In the genomic region with DNA sequence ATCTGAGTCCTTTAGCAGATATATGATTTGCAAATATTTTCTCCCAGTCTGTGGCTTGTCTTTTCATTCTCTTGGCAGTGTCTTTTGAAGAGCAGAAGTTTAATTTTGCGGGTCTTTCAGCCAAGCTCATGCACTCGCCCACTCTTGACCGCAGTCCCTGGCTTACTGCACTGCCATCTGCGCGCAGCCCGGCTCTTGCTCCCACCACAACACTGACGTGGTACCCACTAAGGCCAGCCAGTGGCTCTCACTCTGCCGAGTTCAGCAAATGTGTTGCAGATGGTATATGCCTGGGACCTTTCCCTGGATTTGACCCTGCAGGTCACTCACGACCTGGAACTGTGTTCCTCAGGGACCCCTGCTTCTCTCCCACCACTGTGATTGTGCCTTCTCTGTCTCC, we compare ENCODE assay signal across 34 cellular contexts.
"Had no signal": no experiment of that assay in that cellular context is flagged by ENCODE, and none has a peak within 500 bp of the region (broad histone marks: within the 10 kb centered on the region; RNA-seq: fewer than 3 reads in every experiment).

No MANE protein-coding gene starts in this region.

- ATAC-seq: activated CD4-positive, alpha-beta T cell treated with anti-CD3 and anti-CD28 coated beads for 36 hours; activated CD8-positive, alpha-beta T cell treated with anti-CD3 and anti-CD28 coated beads for 36 hours; activated naive CD4-positive, alpha-beta T cell treated with anti-CD3 and anti-CD28 coated beads, Interleukin-2, amount 50 U/mL, for 72 hours; activated T-cell treated with anti-CD3 and anti-CD28 coated beads, Interleukin-2, amount 50 U/mL, for 4 hours; activated T-cell treated with anti-CD3 and anti-CD28 coated beads, Interleukin-2, amount 50 U/mL, for 72 hours; activated T-helper 17 cell treated with anti-CD3 and anti-CD28 coated beads, Interleukin-2, amount 50 U/mL, for 72 hours; body of pancreas had no signal

- H3K4me3 Mint-ChIP-seq: activated B cell treated with CpG ODN at 0.5 μM for 24 hours; activated CD4-positive, alpha-beta memory T cell treated with anti-CD3 and anti-CD28 coated beads for 36 hours; activated CD4-positive, alpha-beta T cell treated with anti-CD3 and anti-CD28 coated beads for 36 hours; activated CD4-positive, alpha-beta T cell treated with anti-CD3 and anti-CD28 coated beads, Interleukin-2, amount 10 ng/mL, durations not matched to agents 24 days and 14 days; activated CD8-positive, alpha-beta T cell treated with anti-CD3 and anti-CD28 coated beads for 36 hours; activated naive CD4-positive, alpha-beta T cell treated with anti-CD3 and anti-CD28 coated beads for 36 hours; activated naive CD8-positive, alpha-beta T cell treated with anti-CD3 and anti-CD28 coated beads for 36 hours; activated T-cell treated with anti-CD3 and anti-CD28 coated beads, Interleukin-2, amount 50 U/mL, for 4 hours; activated T-cell treated with anti-CD3 and anti-CD28 coated beads, Interleukin-2, amount 50 U/mL, for 72 hours; activated T-helper 1 cell treated with anti-CD3 and anti-CD28 coated beads, Interleukin-12 subunit alpha, Interleukin-12 subunit beta, Interleukin-2, Interleukin-4 antibody, amounts not matched to agents 30 ng/mL and 10 ng/mL and 1 ng/mL, durations not matched to agents 14 hours and 24 hours and 36 hours; activated T-helper 17 cell treated with anti-CD3 and anti-CD28 coated beads, Interleukin-2, amount 50 U/mL, for 72 hours; T-helper 1 cell treated with Interleukin-12 subunit alpha and Interleukin-12 subunit beta and Interleukin-4 antibody, amounts not matched to agents 30 μg/mL and 1 μg/mL, for 36 hours; T-helper 2 cell treated with Interferon-gamma antibody and Interleukin-4, amounts not matched to agents 5 μg/mL and 100 μg/mL, for 36 hours had no signal

- H3K4me3 ChIP-seq: adrenal gland, body of pancreas, breast epithelium had no signal

- H3K36me3 Mint-ChIP-seq: activated CD4-positive, alpha-beta memory T cell treated with anti-CD3 and anti-CD28 coated beads for 36 hours; activated naive CD4-positive, alpha-beta T cell treated with anti-CD3 and anti-CD28 coated beads, Interleukin-2, amount 50 U/mL, for 72 hours; activated naive CD8-positive, alpha-beta T cell treated with anti-CD3 and anti-CD28 coated beads for 36 hours had no signal

- H3K9me3 ChIP-seq: adrenal gland, body of pancreas, breast epithelium had no signal

- H3K36me3 ChIP-seq: adrenal gland, brain microvascular endothelial cell, breast epithelium had no signal

- H3K27ac ChIP-seq: adrenal gland, brain microvascular endothelial cell, VCaP had no signal

- H3K9me3 Mint-ChIP-seq: activated B cell treated with CpG ODN at 0.5 μM for 24 hours; activated CD4-positive, alpha-beta memory T cell treated with anti-CD3 and anti-CD28 coated beads for 36 hours; activated CD4-positive, alpha-beta T cell treated with anti-CD3 and anti-CD28 coated beads, Interleukin-2, amount 10 ng/mL, durations not matched to agents 24 days and 14 days; activated CD8-positive, alpha-beta T cell treated with anti-CD3 and anti-CD28 coated beads for 36 hours; activated naive CD4-positive, alpha-beta T cell treated with anti-CD3 and anti-CD28 coated beads for 36 hours; activated naive CD4-positive, alpha-beta T cell treated with anti-CD3 and anti-CD28 coated beads, Interleukin-2, amount 50 U/mL, for 72 hours; activated naive CD8-positive, alpha-beta T cell treated with anti-CD3 and anti-CD28 coated beads for 36 hours; activated T-cell treated with anti-CD3 and anti-CD28 coated beads, Interleukin-2, amount 50 U/mL, for 4 hours; activated T-cell treated with anti-CD3 and anti-CD28 coated beads, Interleukin-2, amount 50 U/mL, for 72 hours; activated T-helper 1 cell treated with anti-CD3 and anti-CD28 coated beads, Interleukin-12 subunit alpha, Interleukin-12 subunit beta, Interleukin-2, Interleukin-4 antibody, amounts not matched to agents 30 ng/mL and 10 ng/mL and 1 ng/mL, durations not matched to agents 14 hours and 24 hours and 36 hours; activated T-helper 17 cell treated with anti-CD3 and anti-CD28 coated beads, Interleukin-2, amount 50 U/mL, for 72 hours; T-helper 1 cell treated with Interleukin-12 subunit alpha and Interleukin-12 subunit beta and Interleukin-4 antibody, amounts not matched to agents 30 μg/mL and 1 μg/mL, for 36 hours; T-helper 2 cell treated with Interferon-gamma antibody and Interleukin-4, amounts not matched to agents 5 μg/mL and 100 μg/mL, for 36 hours had no signal

- H3K27me3 Mint-ChIP-seq: activated B cell treated with CpG ODN at 0.5 μM for 24 hours; activated CD4-positive, alpha-beta T cell treated with anti-CD3 and anti-CD28 coated beads for 36 hours; activated CD4-positive, alpha-beta T cell treated with anti-CD3 and anti-CD28 coated beads, Interleukin-2, amount 10 ng/mL, durations not matched to agents 24 days and 14 days; activated naive CD8-positive, alpha-beta T cell treated with anti-CD3 and anti-CD28 coated beads for 36 hours; activated T-helper 17 cell treated with anti-CD3 and anti-CD28 coated beads, Interleukin-2, amount 50 U/mL, for 72 hours had no signal

- H3K27ac Mint-ChIP-seq: activated B cell treated with CpG ODN at 0.5 μM for 24 hours; activated CD4-positive, alpha-beta memory T cell treated with anti-CD3 and anti-CD28 coated beads for 36 hours; activated CD4-positive, alpha-beta T cell treated with anti-CD3 and anti-CD28 coated beads for 36 hours; activated CD4-positive, alpha-beta T cell treated with anti-CD3 and anti-CD28 coated beads, Interleukin-2, amount 10 ng/mL, durations not matched to agents 24 days and 14 days; activated CD8-positive, alpha-beta T cell treated with anti-CD3 and anti-CD28 coated beads for 36 hours; activated naive CD4-positive, alpha-beta T cell treated with anti-CD3 and anti-CD28 coated beads for 36 hours; activated naive CD8-positive, alpha-beta T cell treated with anti-CD3 and anti-CD28 coated beads for 36 hours; activated T-cell treated with anti-CD3 and anti-CD28 coated beads, Interleukin-2, amount 50 U/mL, for 72 hours; activated T-helper 1 cell treated with anti-CD3 and anti-CD28 coated beads, Interleukin-12 subunit alpha, Interleukin-12 subunit beta, Interleukin-2, Interleukin-4 antibody, amounts not matched to agents 30 ng/mL and 10 ng/mL and 1 ng/mL, durations not matched to agents 14 hours and 24 hours and 36 hours; T-helper 1 cell treated with Interleukin-12 subunit alpha and Interleukin-12 subunit beta and Interleukin-4 antibody, amounts not matched to agents 30 μg/mL and 1 μg/mL, for 36 hours; T-helper 2 cell treated with Interferon-gamma antibody and Interleukin-4, amounts not matched to agents 5 μg/mL and 100 μg/mL, for 36 hours had no signal

- H3K27me3 ChIP-seq: adrenal gland, body of pancreas, breast epithelium had no signal

- DNase-seq: activated B cell treated with CpG ODN at 0.5 μM for 24 hours; activated CD4-positive, alpha-beta memory T cell treated with anti-CD3 and anti-CD28 coated beads for 36 hours; activated CD4-positive, alpha-beta T cell treated with anti-CD3 and anti-CD28 coated beads for 36 hours; activated CD4-positive, alpha-beta T cell treated with anti-CD3 and anti-CD28 coated beads, Interleukin-2, amount 10 ng/mL, durations not matched to agents 24 days and 14 days; activated CD4-positive, alpha-beta T cell treated with anti-CD3 and anti-CD28 coated beads, Interleukin-2, amount 50 U/mL, for 1 hour; activated CD4-positive, alpha-beta T cell treated with anti-CD3 and anti-CD28 coated beads, Interleukin-2, amount 50 U/mL, for 4 hours; activated CD4-positive, CD25-positive, alpha-beta regulatory T cell treated with anti-CD3 and anti-CD28 coated beads, Interleukin-2, amount 50 U/mL, for 72 hours; activated CD8-positive, alpha-beta memory T cell treated with anti-CD3 and anti-CD28 coated beads, Interleukin-2, amount 50 U/mL, for 4 hours; activated CD8-positive, alpha-beta T cell treated with anti-CD3 and anti-CD28 coated beads for 36 hours; activated effector memory CD4-positive, alpha-beta T cell treated with anti-CD3 and anti-CD28 coated beads, Interleukin-2, amount 50 U/mL, for 16 hours; activated gamma-delta T cell treated with Interleukin-2 at 50 U/mL for 16 hours; activated naive CD4-positive, alpha-beta T cell; activated naive CD4-positive, alpha-beta T cell treated with anti-CD3 and anti-CD28 coated beads for 36 hours; activated naive CD4-positive, alpha-beta T cell treated with anti-CD3 and anti-CD28 coated beads, Interleukin-2, amount 50 U/mL, for 16 hours; activated naive CD8-positive, alpha-beta T cell treated with anti-CD3 and anti-CD28 coated beads for 36 hours; activated T-cell treated with anti-CD3 and anti-CD28 coated beads for 4 hours; activated T-cell treated with anti-CD3 and anti-CD28 coated beads, Interleukin-2, amount 50 U/mL, for 1 hour; activated T-cell treated with anti-CD3 and anti-CD28 coated beads, Interleukin-2, amount 50 U/mL, for 4 hours; activated T-cell treated with anti-CD3 and anti-CD28 coated beads, Interleukin-2, amount 50 U/mL, for 72 hours; adrenal gland; amniotic stem cell; body of pancreas; brain microvascular endothelial cell; central memory CD4-positive, alpha-beta T cell; T-helper 1 cell; T-helper 2 cell; T-helper 9 cell had no signal

- H3K4me1 Mint-ChIP-seq: activated CD4-positive, alpha-beta T cell treated with anti-CD3 and anti-CD28 coated beads for 36 hours; activated naive CD8-positive, alpha-beta T cell treated with anti-CD3 and anti-CD28 coated beads for 36 hours; activated T-helper 17 cell treated with anti-CD3 and anti-CD28 coated beads, Interleukin-2, amount 50 U/mL, for 72 hours had no signal
